In genomic region chr15:99059010-99059981, GRCh38 we compare ENCODE assay signal across 8 cellular contexts. TPM values are rescaled to one million over a fixed set of nuclear protein-coding genes. Genes with fewer than 3 reads are reported as not detected.
DNase-seq lines count a peak whose midpoint lies in the region; ATAC-seq and TF ChIP-seq lines count a peak whose summit lies in the region.

No MANE protein-coding gene starts in this region.

- peaks cover 3% of the 10 kb centered on the region for H3K4me1 ChIP-seq in mesendoderm (ENCODE audit: control insufficient read depth, low read depth, low read length)

- peak; percentile 83 for TF ChIP-seq CTCF in endothelial cell (IDR thresholded peaks at IDR 0.05; ENCODE audit: unreplicated experiment)

- peak overlapping the region; percentile 68 for H4K8ac ChIP-seq in mesendoderm (ENCODE audit: low read depth, low read length)

- H3K23ac ChIP-seq in mesendoderm (ENCODE audit: low read length) = no peak overlapping the region

- H3K9me3 Mint-ChIP-seq in endothelial cell (ENCODE audit: unreplicated experiment) = no peaks in the 10 kb centered on the region

- peak overlapping the region; percentile 87 for H3K4me3 Mint-ChIP-seq in endothelial cell (ENCODE audit: unreplicated experiment)

- no peaks in the 10 kb centered on the region for H3K79me1 ChIP-seq in mesendoderm (ENCODE audit: low read length)

- peak overlapping the region; percentile 39 for H3K4me3 ChIP-seq in mesendoderm (ENCODE audit: low read length)

- H4K5ac ChIP-seq in mesendoderm (ENCODE audit: low read length) = no peak overlapping the region

- WGBS in mesendoderm (ENCODE audit: extremely low coverage, insufficient coverage, low lambda C conversion rate) = no CpG with 5 or more reads among the region's 86 CpGs

- no peaks in the 10 kb centered on the region for H3K27me3 ChIP-seq in mesendoderm (ENCODE audit: insufficient read depth, low read length, poor library complexity)

- H3K36me3 Mint-ChIP-seq in endothelial cell (ENCODE audit: low read depth, unreplicated experiment) = no peaks in the 10 kb centered on the region

- H3K4me1 Mint-ChIP-seq in endothelial cell (ENCODE audit: unreplicated experiment) = peaks cover 5% of the 10 kb centered on the region

- no peaks in the 10 kb centered on the region for H3K79me2 ChIP-seq in mesendoderm (ENCODE audit: control insufficient read depth, insufficient read depth, low read length)

- peak overlapping the region; percentile 82 for H3K27ac ChIP-seq in mesendoderm (ENCODE audit: low read depth, low read length)

- peak overlapping the region; percentile 88 for H3K56ac ChIP-seq in mesendoderm (ENCODE audit: low read length)

- H2AK5ac ChIP-seq in mesendoderm (ENCODE audit: low read length) = no peak overlapping the region

- peak overlapping the region; percentile 94 for H3K18ac ChIP-seq in mesendoderm (ENCODE audit: low read length)

- peak overlapping the region; percentile 75 for H2BK15ac ChIP-seq in mesendoderm (replicated peaks; ENCODE audit: low read depth)

- no peak overlapping the region for H2BK5ac ChIP-seq in mesendoderm (ENCODE audit: low read length)

- ATAC-seq in HG02870 (IDR thresholded peaks at IDR 0.05; ENCODE audit: unreplicated experiment) = peak; percentile 48

- H3K9ac ChIP-seq in mesendoderm (ENCODE audit: low read length) = peak overlapping the region; percentile 67

- peak overlapping the region; percentile 52 for H3K4me2 ChIP-seq in mesendoderm (ENCODE audit: low read length)

- no peaks in the 10 kb centered on the region for H3K36me3 ChIP-seq in mesendoderm (ENCODE audit: control insufficient read depth, insufficient read depth, low read length)

- peak overlapping the region; percentile 76 for H2BK120ac ChIP-seq in mesendoderm (ENCODE audit: low read depth, low read length)

- peaks cover 9% of the 10 kb centered on the region for H3K27me3 Mint-ChIP-seq in endothelial cell (ENCODE audit: unreplicated experiment)

- H3K27ac Mint-ChIP-seq in endothelial cell (ENCODE audit: unreplicated experiment) = peak overlapping the region; percentile 78

- H3K4ac ChIP-seq in mesendoderm (ENCODE audit: low read depth, low read length) = peak overlapping the region; percentile 83

- DNase-seq in NCI-H510A treated with DMSO at 0.1 percent for 48 hours (lab: John Stamatoyannopoulos, UW) (peak; percentile 7), NCI-H510A (lab: John Stamatoyannopoulos, UW) (no peak), NCI-H2227 (lab: John Stamatoyannopoulos, UW; ENCODE audit: unreplicated experiment) (peak; percentile 76), endothelial cell (ENCODE audit: low spot score) (peak; percentile 88), mesendoderm (peak; percentile 96)
- peak; percentile 50 for DNase-seq in activated CD8-positive, alpha-beta memory T cell treated with anti-CD3 and anti-CD28 coated beads, Interleukin-2, amount 50 U/mL, for 4 hours
- peak; percentile 16 for DNase-seq in stimulated activated CD8-positive, alpha-beta memory T cell treated with anti-CD3 and anti-CD28 coated beads, Interleukin-12 subunit alpha, Interleukin-12 subunit beta, amount 100 ng/mL, for 4 hours (ENCODE audit: low read depth)

RNA-seq across cellular contexts. Expression of gene SYNM, which starts 45.6 kb away (rescaled TPM):
- total RNA-seq in endothelial cell (ENCODE audit: unreplicated experiment) = 1.7 TPM
- polyA plus RNA-seq in mesendoderm (2013, experiment 1 of 2) = 1.8 TPM
- 1.8 TPM for polyA plus RNA-seq in mesendoderm (2013, experiment 2 of 2)

RNA-seq across cellular contexts. Expression of gene PGPEP1L, which starts 51.7 kb away (rescaled TPM):
- total RNA-seq in endothelial cell (ENCODE audit: unreplicated experiment) = not detected
- polyA plus RNA-seq in mesendoderm (2013, experiment 1 of 2) = 0.07 TPM
- polyA plus RNA-seq in mesendoderm (2013, experiment 2 of 2) = 0.06 TPM
